ENCODE assay signal across 26 cellular contexts in genomic region chr18:23003289-23003688, GRCh38.
A peak's percentile ranks its signal among the peaks of the same experiment; 100 is the strongest.
DNase-seq lines count a peak whose midpoint lies in the region; FAIRE-seq and TF ChIP-seq lines count a peak whose summit lies in the region.
"Had no signal": no experiment of that assay in that cellular context is flagged by ENCODE, and none has a peak within 500 bp of the region (broad histone marks: within the 10 kb centered on the region; RNA-seq: fewer than 3 reads in every experiment).

No MANE protein-coding gene starts in this region.

- POLR2A ChIA-PET in Caco-2 (lab: Charles Lee), result no interaction called here

- peaks cover 42% of the 10 kb centered on the region for H3K36me3 Mint-ChIP-seq in Caco-2 (ENCODE audit: insufficient read depth, unreplicated experiment)
- peaks cover 47% of the 10 kb centered on the region for H3K36me3 Mint-ChIP-seq in T-helper 2 cell treated with Interferon-gamma antibody and Interleukin-4, amounts not matched to agents 5 μg/mL and 100 μg/mL, for 36 hours (ENCODE audit: low read depth)
- H3K36me3 Mint-ChIP-seq: CD8-positive, alpha-beta memory T cell had no signal

- no peaks in the 10 kb centered on the region for H3K36me3 ChIP-seq in Caco-2 (ENCODE audit: control insufficient read depth, insufficient read depth, low read length)
- H3K36me3 ChIP-seq: BE2C had no signal

- CTCF ChIA-PET in Caco-2 (lab: Charles Lee), result no interaction called here

- H3K4me1 ChIP-seq in Caco-2, result 0 out of 2 replicates have a peak, but pooled peaks cover 3% of the 10 kb centered on the region
- H3K4me1 ChIP-seq: BE2C, BLaER1 had no signal

- H3K9me3 ChIP-seq in Caco-2, result no peaks in the 10 kb centered on the region
- H3K9me3 ChIP-seq: BE2C, BLaER1 had no signal

- no TSS peak for BruUV-seq in Caco-2 (replicated peaks; lab: Mats Ljungman, UMichigan)

- FAIRE-seq in D721Med (lab: Jason Lieb, UNC), result peak; percentile 32
- FAIRE-seq: A204.1, GM12891, GM19239 had no signal

- H3K27me3 Mint-ChIP-seq in Caco-2 (ENCODE audit: insufficient read depth, unreplicated experiment), result no peaks in the 10 kb centered on the region
- H3K27me3 Mint-ChIP-seq in T-helper 2 cell treated with Interferon-gamma antibody and Interleukin-4, amounts not matched to agents 5 μg/mL and 100 μg/mL, for 36 hours (ENCODE audit: low read depth), result no peaks in the 10 kb centered on the region
- H3K27me3 Mint-ChIP-seq: CD4-positive, alpha-beta memory T cell; CD4-positive, CD25-positive, alpha-beta regulatory T cell; CD8-positive, alpha-beta memory T cell had no signal

- DNase-seq in Caco-2, result no peak
- DNase-seq in D721Med (ENCODE audit: insufficient read length, low spot score), result no peak
- DNase-seq in HuH-7.5 (ENCODE audit: low spot score), result peak; percentile 8
- DNase-seq in T-helper 2 cell treated with Interferon-gamma antibody and Interleukin-4, amounts not matched to agents 5 μg/mL and 100 μg/mL, for 36 hours (ENCODE audit: low spot score), result no peak
- no peak for DNase-seq in NCI-H187 (lab: John Stamatoyannopoulos, UW)
- DNase-seq: 8988T; ACHN; BE2C; C1 segment of cervical spinal cord; Calu3; CD4-positive, alpha-beta memory T cell; CD4-positive, CD25-positive, alpha-beta regulatory T cell; CD8-positive, alpha-beta memory T cell; COR-L47; DMS 273 treated with DMSO at 0.1 percent for 48 hours; DMS153; DMS53; DMS79; DND-41; EL; GDM1 had no signal

- H3K9me3 Mint-ChIP-seq in Caco-2 (ENCODE audit: unreplicated experiment), result no peaks in the 10 kb centered on the region
- no peaks in the 10 kb centered on the region for H3K9me3 Mint-ChIP-seq in T-helper 2 cell treated with Interferon-gamma antibody and Interleukin-4, amounts not matched to agents 5 μg/mL and 100 μg/mL, for 36 hours
- H3K9me3 Mint-ChIP-seq: CD14-positive monocyte; CD4-positive, alpha-beta memory T cell; CD4-positive, CD25-positive, alpha-beta regulatory T cell; CD8-positive, alpha-beta memory T cell had no signal

- H3K4me1 Mint-ChIP-seq in Caco-2 (ENCODE audit: low read depth, unreplicated experiment), result peaks cover 11% of the 10 kb centered on the region
- H3K4me1 Mint-ChIP-seq in T-helper 2 cell treated with Interferon-gamma antibody and Interleukin-4, amounts not matched to agents 5 μg/mL and 100 μg/mL, for 36 hours (ENCODE audit: low read depth), result no peaks in the 10 kb centered on the region
- H3K4me1 Mint-ChIP-seq: CD14-positive monocyte; CD4-positive, alpha-beta memory T cell; CD8-positive, alpha-beta memory T cell had no signal

- no peaks in the 10 kb centered on the region for H3K27me3 ChIP-seq in Caco-2 (replicated peaks; ENCODE audit: control insufficient read depth, insufficient read depth, low read length)
- H3K27me3 ChIP-seq: BE2C, BLaER1 had no signal

- no peak overlapping the region for H3K4me3 ChIP-seq in Caco-2 (ENCODE audit: low read depth, low read length)
- H3K4me3 ChIP-seq: BLaER1 had no signal

- no peak overlapping the region for H3K4me3 Mint-ChIP-seq in Caco-2 (ENCODE audit: unreplicated experiment)
- H3K4me3 Mint-ChIP-seq in T-helper 2 cell treated with Interferon-gamma antibody and Interleukin-4, amounts not matched to agents 5 μg/mL and 100 μg/mL, for 36 hours, result no peak overlapping the region
- H3K4me3 Mint-ChIP-seq: CD14-positive monocyte; CD4-positive, alpha-beta memory T cell; CD4-positive, CD25-positive, alpha-beta regulatory T cell; CD8-positive, alpha-beta memory T cell had no signal

- intact Hi-C loops in Caco-2 (cut with micrococcal nuclease; ENCODE audit: unreplicated experiment), result no loop called here

- TF ChIP-seq CTCF in Caco-2 (IDR thresholded peaks at IDR 0.05; ENCODE audit: insufficient read depth in 1 of 2, low read depth in 1 of 2, low read length in 1 of 2, severe bottlenecking in 1 of 2, unreplicated experiment in 1 of 2) (no peak), D721Med (IDR thresholded peaks at IDR 0.05; ENCODE audit: insufficient read depth, missing control alignments) (no peak)

- peak overlapping the region; percentile 31 for H3K27ac Mint-ChIP-seq in Caco-2 (ENCODE audit: unreplicated experiment)
- no peak overlapping the region for H3K27ac Mint-ChIP-seq in T-helper 2 cell treated with Interferon-gamma antibody and Interleukin-4, amounts not matched to agents 5 μg/mL and 100 μg/mL, for 36 hours
- H3K27ac Mint-ChIP-seq: CD8-positive, alpha-beta memory T cell had no signal
